ENCODE assay signal across 11 cellular contexts in the genomic region with DNA sequence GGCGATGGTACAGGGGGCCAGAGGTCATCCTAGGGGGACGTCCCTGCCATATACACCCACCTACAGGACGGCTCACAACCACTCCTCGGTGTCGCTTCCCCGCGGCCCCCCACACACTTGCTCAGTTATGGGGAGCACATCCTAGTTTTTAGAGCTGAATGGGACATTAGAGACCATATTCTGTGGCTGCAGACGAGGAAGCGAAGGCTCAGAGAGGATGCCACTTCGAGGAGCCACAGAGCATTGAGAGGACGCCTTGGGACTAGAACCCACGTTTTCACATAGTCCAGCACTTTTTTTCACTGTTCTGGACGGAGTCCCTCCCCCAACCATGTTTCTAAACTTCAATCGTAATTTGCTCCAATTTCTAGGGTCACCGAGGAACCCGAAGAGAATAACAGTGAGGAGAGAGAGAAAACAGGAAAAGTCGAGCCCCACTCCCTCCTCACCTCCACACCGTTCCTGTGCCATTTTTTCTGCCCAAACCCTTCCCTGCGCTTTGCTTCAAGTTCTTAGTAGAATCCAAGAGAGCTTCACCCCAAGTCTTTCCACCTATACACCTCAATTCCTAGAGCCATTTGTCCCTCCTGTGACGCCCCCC. TPM values are rescaled to one million over a fixed set of nuclear protein-coding genes. Genes with fewer than 3 reads are reported as not detected.
DNase-seq lines count a peak whose midpoint lies in the region; ATAC-seq and TF ChIP-seq lines count a peak whose summit lies in the region.
"Had no signal": no experiment of that assay in that cellular context is flagged by ENCODE, and none has a peak within 500 bp of the region (broad histone marks: within the 10 kb centered on the region; RNA-seq: fewer than 3 reads in every experiment).

No MANE protein-coding gene starts in this region.

- H3K9me3 ChIP-seq in SK-N-SH (no peaks in the 10 kb centered on the region), HUES48 (ENCODE audit: control insufficient read depth, insufficient read depth, low read length) (no peaks in the 10 kb centered on the region), trophoblast cell (ENCODE audit: insufficient read depth, low read depth, low read length) (peaks cover 11% of the 10 kb centered on the region), HAP-1 (no peaks in the 10 kb centered on the region)

- WGBS in SK-N-SH (ENCODE audit: low lambda C conversion rate), result 5% methylated on average over 19 of the region's 20 CpGs
- WGBS in trophoblast cell (ENCODE audit: extremely low coverage, insufficient coverage, insufficient read length), result no CpG with 5 or more reads among the region's 20 CpGs

- no peak for TF ChIP-seq CTCF in SK-N-SH (IDR thresholded peaks at IDR 0.05)
- TF ChIP-seq CTCF in omental fat pad (IDR thresholded peaks at IDR 0.05), result no peak

- H3K9me3 Mint-ChIP-seq in central memory CD8-positive, alpha-beta T cell, result no peaks in the 10 kb centered on the region

- peak overlapping the region; percentile 65 for H3K4me3 Mint-ChIP-seq in central memory CD8-positive, alpha-beta T cell

- H3K36me3 Mint-ChIP-seq in central memory CD8-positive, alpha-beta T cell (ENCODE audit: insufficient read depth), result peaks cover 3% of the 10 kb centered on the region

- H3K79me1 ChIP-seq in trophoblast cell (ENCODE audit: low read length), result no peaks in the 10 kb centered on the region

- no peak overlapping the region for H3K23ac ChIP-seq in trophoblast cell (ENCODE audit: low read length)

- no peaks in the 10 kb centered on the region for H3F3A ChIP-seq in SK-N-SH (replicated peaks; ENCODE audit: insufficient read depth)

- H3K4me1 ChIP-seq in SK-N-SH (ENCODE audit: control insufficient read depth in 1 of 2, insufficient read depth in 2 of 2, low read depth in 1 of 2, low read length in 1 of 2) (peaks cover 0 to 2% of the 10 kb centered on the region in 2 experiments; a peak in 1 of 4 replicates), HUES48 (ENCODE audit: control insufficient read depth, insufficient read depth, low read length) (peaks cover 27% of the 10 kb centered on the region), trophoblast cell (ENCODE audit: control insufficient read depth in 1 of 2, insufficient read depth in 2 of 2, low read length in 2 of 2) (peaks cover 3 to 9% of the 10 kb centered on the region in 2 experiments), HAP-1 (no peaks in the 10 kb centered on the region)
- H3K4me1 ChIP-seq: foreskin keratinocyte had no signal

- H3K9me2 ChIP-seq in SK-N-SH, result no peaks in the 10 kb centered on the region

- H4K91ac ChIP-seq in trophoblast cell (ENCODE audit: low read depth, low read length), result no peak overlapping the region

- no peak overlapping the region for H2BK5ac ChIP-seq in trophoblast cell (ENCODE audit: low read depth, low read length, poor library complexity)

- no peaks in the 10 kb centered on the region for H4K20me1 ChIP-seq in SK-N-SH (ENCODE audit: insufficient read depth)

- H3K14ac ChIP-seq in trophoblast cell (ENCODE audit: low read length), result no peak overlapping the region

- TF ChIP-seq EP300 in SK-N-SH (IDR thresholded peaks at IDR 0.05; ENCODE audit: borderline replicate concordance in 1 of 2, low read depth in 1 of 2, low read length in 1 of 2), result no peak

- in situ Hi-C loops in HAP-1 (cut with MboI; ENCODE audit: low sequenced_read_pairs), result no loop called here

- no peak for ATAC-seq in SK-N-SH treated with all-trans-retinoic acid at 6 μM for 48 hours
- no peak for ATAC-seq in central memory CD8-positive, alpha-beta T cell (replicated peaks; ENCODE audit: extremely low read depth, poor library complexity, severe bottlenecking)
- ATAC-seq in omental fat pad (ENCODE audit: low FRiP score), result no peak

- H3K18ac ChIP-seq in trophoblast cell (ENCODE audit: low read length), result no peak overlapping the region

- peak overlapping the region; percentile 68; the same call in 1 of the 2 replicates for H3K4me2 ChIP-seq in SK-N-SH
- H3K4me2 ChIP-seq in trophoblast cell (ENCODE audit: low read length), result peak overlapping the region; percentile 29

- H3K27ac Mint-ChIP-seq in central memory CD8-positive, alpha-beta T cell (ENCODE audit: low read depth), result no peak overlapping the region

- H3K36me3 ChIP-seq in SK-N-SH (replicated peaks in 1 of 2; ENCODE audit: control insufficient read depth in 1 of 2, insufficient read depth in 2 of 2, low read length in 1 of 2), result no peaks in the 10 kb centered on the region
- H3K36me3 ChIP-seq in HUES48 (ENCODE audit: control insufficient read depth, insufficient read depth, low read length), result no peaks in the 10 kb centered on the region
- no peaks in the 10 kb centered on the region for H3K36me3 ChIP-seq in trophoblast cell (ENCODE audit: control insufficient read depth in 1 of 2, insufficient read depth in 2 of 2, low read length in 2 of 2)
- H3K36me3 ChIP-seq in HAP-1 (replicated peaks), result no peaks in the 10 kb centered on the region
- H3K36me3 ChIP-seq: SJSA1 had no signal

- H3K27me3 Mint-ChIP-seq in central memory CD8-positive, alpha-beta T cell, result peaks cover 86% of the 10 kb centered on the region

- H3K79me2 ChIP-seq in SK-N-SH (ENCODE audit: insufficient read depth) (no peaks in the 10 kb centered on the region), trophoblast cell (ENCODE audit: control insufficient read depth, insufficient read depth, low read length, poor library complexity) (no peaks in the 10 kb centered on the region)

- no peak overlapping the region for H2BK12ac ChIP-seq in trophoblast cell (ENCODE audit: low read length)

- H4K12ac ChIP-seq in trophoblast cell (ENCODE audit: low read depth, low read length), result no peak overlapping the region

- no peak overlapping the region for H3K4ac ChIP-seq in trophoblast cell (ENCODE audit: low read depth, low read length)

- H3K4me3 ChIP-seq in SK-N-SH (ENCODE audit: low read depth in 2 of 2, low read length in 1 of 2), result peak overlapping the region in 1 of 2 experiments; percentile 27; a peak in 1 of 4 replicates
- peak overlapping the region; percentile 53 for H3K4me3 ChIP-seq in HUES48 (ENCODE audit: low read depth, low read length)
- no peak overlapping the region for H3K4me3 ChIP-seq in trophoblast cell (ENCODE audit: low read depth, low read length)
- no peak overlapping the region for H3K4me3 ChIP-seq in HAP-1
- H3K4me3 ChIP-seq: SJSA1 had no signal

- no peak for TF ChIP-seq RAD21 in SK-N-SH (IDR thresholded peaks at IDR 0.05; ENCODE audit: low read length)

- no peak for DNase-seq in SK-N-SH
- no peak for DNase-seq in central memory CD8-positive, alpha-beta T cell (ENCODE audit: low spot score in 2 of 2)
- DNase-seq in trophoblast cell, result no peak
- DNase-seq in HAP-1 (ENCODE audit: low spot score in 2 of 2), result no peak
- no peak for DNase-seq in omental fat pad (ENCODE audit: low spot score)
- DNase-seq in HT-29 (ENCODE audit: low spot score), result no peak

- H2AK5ac ChIP-seq in trophoblast cell (ENCODE audit: low read length), result no peak overlapping the region

- H4K8ac ChIP-seq in trophoblast cell (ENCODE audit: low read depth, low read length), result no peak overlapping the region

- H3K27me3 ChIP-seq in SK-N-SH (ENCODE audit: insufficient read depth) (no peaks in the 10 kb centered on the region; the same call in 1 of the 2 replicates), HUES48 (ENCODE audit: control insufficient read depth, insufficient read depth, low read length) (peaks cover 98% of the 10 kb centered on the region), trophoblast cell (ENCODE audit: insufficient read depth, low read length) (peaks cover 74% of the 10 kb centered on the region), HAP-1 (ENCODE audit: low read depth) (peaks cover 31% of the 10 kb centered on the region)

- POLR2A ChIA-PET in SK-N-SH (lab: Yijun Ruan, JAX), result no interaction called here

- no peak overlapping the region for H2AFZ ChIP-seq in SK-N-SH (ENCODE audit: low read depth)
- no peak overlapping the region for H2AFZ ChIP-seq in trophoblast cell (ENCODE audit: insufficient read depth, low read length, poor library complexity)

- peak overlapping the region in 1 of 2 experiments; percentile 64; a peak in 2 of 4 replicates for H3K27ac ChIP-seq in SK-N-SH (ENCODE audit: low read depth in 2 of 2, low read length in 1 of 2)
- no peak overlapping the region for H3K27ac ChIP-seq in HUES48 (ENCODE audit: low read depth, low read length)
- no peak overlapping the region for H3K27ac ChIP-seq in trophoblast cell (ENCODE audit: low read depth, low read length)
- H3K27ac ChIP-seq: foreskin keratinocyte, SJSA1 had no signal

- H2BK120ac ChIP-seq in trophoblast cell (ENCODE audit: insufficient read depth, low read length, poor library complexity), result no peak overlapping the region

- peaks cover 14% of the 10 kb centered on the region for H3K4me1 Mint-ChIP-seq in central memory CD8-positive, alpha-beta T cell

- H3K9ac ChIP-seq in SK-N-SH (no peak overlapping the region), HUES48 (ENCODE audit: low read depth, low read length) (no peak overlapping the region), trophoblast cell (ENCODE audit: low read length) (no peak overlapping the region)

- CTCF ChIA-PET in SK-N-SH (lab: Yijun Ruan, JAX), result interaction anchor here (0.6 to 1.1 kb wide), 3 partner anchors 25 to 592 kb away, joined by 3 read pairs; no protein-coding TSS in a partner anchor

TF ChIP-seq in SK-N-SH, 30 proteins besides CTCF, POLR2A, EP300 and RAD21 (continues in another document):
- TF ChIP-seq SIN3A (IDR thresholded peaks at IDR 0.05; ENCODE audit: borderline replicate concordance, low read depth, low read length) (no peak), JUND (IDR thresholded peaks at IDR 0.05) (no peak), GATA2 (CRISPR knock-in tag; IDR thresholded peaks at IDR 0.05) (no peak), FOSL2 (IDR thresholded peaks at IDR 0.05; ENCODE audit: borderline replicate concordance, low read depth) (no peak), TCF12 (IDR thresholded peaks at IDR 0.05) (no peak)

RNA-seq across cellular contexts. Expression of gene ASCL1, which starts 0.6 kb away (rescaled TPM):
- 0.21 and 0.28 TPM in 2 replicates for polyA plus RNA-seq in SK-N-SH (2012; rRNA removed)
- 0.33 and 0.66 TPM in 2 replicates for polyA plus RNA-seq in SK-N-SH (2012; cell fraction: cytosol; rRNA removed)
- polyA plus RNA-seq in SK-N-SH (2012; cell fraction: nucleus; rRNA removed), result 0.92 and 1.1 TPM in 2 replicates
- 0.01 and 0.03 TPM in 2 replicates for polyA plus RNA-seq in trophoblast cell (2013)
- 1 to 10 TPM in 1 of 4 donors, not detected in 3; 1.4 TPM for total RNA-seq in omental fat pad
- not detected in 2 replicates for total RNA-seq in HT-29 (2014; rRNA removed; shearing (Covaris generic))
- total RNA-seq: foreskin keratinocyte, liver, SJSA1 had no signal
- polyA plus RNA-seq: foreskin keratinocyte had no signal

RNA-seq across cellular contexts. Expression of gene PAH, which starts 39.8 kb away (rescaled TPM):
- polyA plus RNA-seq in SK-N-SH (2012; rRNA removed), result not detected in 2 replicates
- polyA plus RNA-seq in SK-N-SH (2012; cell fraction: cytosol; rRNA removed), result not detected in 2 replicates
- polyA plus RNA-seq in SK-N-SH (2012; cell fraction: nucleus; rRNA removed), result 0.04 TPM in 1 of 2 replicates, not detected in the other
- 0.03 TPM in 1 of 2 replicates, not detected in the other for polyA plus RNA-seq in trophoblast cell (2013)
- under 1 TPM in 1 of 4 donors, not detected in 3; 0.74 TPM for total RNA-seq in omental fat pad
- 0.26 TPM in 1 of 2 replicates, not detected in the other for total RNA-seq in HT-29 (2014; rRNA removed; shearing (Covaris generic))
- total RNA-seq: foreskin keratinocyte, SJSA1 had no signal
- polyA plus RNA-seq: foreskin keratinocyte had no signal
